2 cellular contexts compared by ENCODE assay signal in the genomic region with DNA sequence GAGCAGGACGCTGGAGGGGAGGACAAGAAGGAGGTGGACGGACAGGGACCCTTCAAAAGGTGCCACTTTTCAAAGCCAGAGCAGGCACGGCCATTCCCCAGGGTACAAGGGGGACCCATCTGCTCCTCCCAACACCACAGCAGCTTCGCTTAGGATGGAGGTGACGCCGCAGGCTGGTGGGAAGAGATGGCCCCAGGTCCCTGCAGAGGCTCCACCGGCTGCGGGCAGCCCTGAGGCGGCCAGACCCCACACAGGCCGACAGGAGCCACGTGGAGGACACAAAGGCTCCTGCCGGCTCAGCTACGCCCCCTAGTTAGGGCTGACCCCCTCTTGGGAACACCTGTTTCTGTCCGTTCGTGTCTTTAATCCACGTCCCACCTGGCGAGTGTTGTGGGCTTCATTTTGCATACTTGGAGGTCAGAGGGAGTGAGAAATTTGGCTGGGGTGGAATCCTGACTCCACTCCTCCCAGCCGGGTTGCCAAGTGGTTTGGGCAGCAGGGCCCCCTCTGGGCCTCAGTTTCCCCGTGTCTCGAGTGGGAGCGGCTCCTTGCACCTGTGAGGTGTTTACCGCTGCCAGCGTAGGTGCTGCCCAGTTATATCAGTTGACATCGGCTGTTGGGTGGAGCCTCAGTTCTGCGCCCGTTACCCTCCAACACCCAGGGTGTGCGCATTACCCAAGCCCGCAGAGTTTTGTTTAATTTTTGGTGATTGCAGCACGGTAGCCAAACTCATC.
A peak's percentile ranks its signal among the peaks of the same experiment; 100 is the strongest.
TF ChIP-seq lines count a peak whose summit lies in the region.

No MANE protein-coding gene starts in this region.

TF ChIP-seq in A549, 52 proteins besides CTCF, POLR2A, EP300 and RAD21 (continued from another document):
- TF ChIP-seq NR3C1 (IDR thresholded peaks at IDR 0.05) (no peak), MAZ (IDR thresholded peaks at IDR 0.05; ENCODE audit: borderline replicate concordance, low read depth, low read length) (no peak), CEBPB (IDR thresholded peaks at IDR 0.05) (no peak), HEYL (CRISPR knock-in tag; IDR thresholded peaks at IDR 0.05) (no peak)
TF ChIP-seq in A549: peak in this region for 1.

TF ChIP-seq in HEK293, 187 proteins besides CTCF, POLR2A, EP300 and RAD21 (continued from another document):
- TF ChIP-seq, protein P1, sequence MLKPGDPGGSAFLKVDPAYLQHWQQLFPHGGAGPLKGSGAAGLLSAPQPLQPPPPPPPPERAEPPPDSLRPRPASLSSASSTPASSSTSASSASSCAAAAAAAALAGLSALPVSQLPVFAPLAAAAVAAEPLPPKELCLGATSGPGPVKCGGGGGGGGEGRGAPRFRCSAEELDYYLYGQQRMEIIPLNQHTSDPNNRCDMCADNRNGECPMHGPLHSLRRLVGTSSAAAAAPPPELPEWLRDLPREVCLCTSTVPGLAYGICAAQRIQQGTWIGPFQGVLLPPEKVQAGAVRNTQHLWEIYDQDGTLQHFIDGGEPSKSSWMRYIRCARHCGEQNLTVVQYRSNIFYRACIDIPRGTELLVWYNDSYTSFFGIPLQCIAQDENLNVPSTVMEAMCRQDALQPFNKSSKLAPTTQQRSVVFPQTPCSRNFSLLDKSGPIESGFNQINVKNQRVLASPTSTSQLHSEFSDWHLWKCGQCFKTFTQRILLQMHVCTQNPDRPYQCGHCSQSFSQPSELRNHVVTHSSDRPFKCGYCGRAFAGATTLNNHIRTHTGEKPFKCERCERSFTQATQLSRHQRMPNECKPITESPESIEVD (tag by site-specific recombination; IDR thresholded peaks at IDR 0.05) = no peak
- TF ChIP-seq ZNF292 (tag by site-specific recombination; IDR thresholded peaks at IDR 0.05; ENCODE audit: borderline replicate concordance, low read depth) (no peak), ZNF530 (tag by site-specific recombination; IDR thresholded peaks at IDR 0.05; ENCODE audit: low read depth) (no peak), ZNF121 (tag by site-specific recombination; IDR thresholded peaks at IDR 0.05) (no peak), ZNF596 (tag by site-specific recombination; IDR thresholded peaks at IDR 0.05) (no peak), ZSCAN18 (tag by site-specific recombination; IDR thresholded peaks at IDR 0.05) (no peak), ZBTB17 (tag by site-specific recombination; IDR thresholded peaks at IDR 0.05) (no peak), PRDM10 (tag by site-specific recombination; IDR thresholded peaks at IDR 0.05) (no peak), ZNF48 (tag by site-specific recombination; IDR thresholded peaks at IDR 0.05) (no peak), SETDB1 (IDR thresholded peaks at IDR 0.05; ENCODE audit: insufficient read length, low read length) (no peak), ZNF10 (tag by site-specific recombination; IDR thresholded peaks at IDR 0.05) (peak; percentile 82; the same call in 1 of the 2 replicates), ZNF600 (tag by site-specific recombination; IDR thresholded peaks at IDR 0.05) (no peak), ZNF558 (tag by site-specific recombination; IDR thresholded peaks at IDR 0.05) (peak; percentile 90)
- TF ChIP-seq, protein P2, sequence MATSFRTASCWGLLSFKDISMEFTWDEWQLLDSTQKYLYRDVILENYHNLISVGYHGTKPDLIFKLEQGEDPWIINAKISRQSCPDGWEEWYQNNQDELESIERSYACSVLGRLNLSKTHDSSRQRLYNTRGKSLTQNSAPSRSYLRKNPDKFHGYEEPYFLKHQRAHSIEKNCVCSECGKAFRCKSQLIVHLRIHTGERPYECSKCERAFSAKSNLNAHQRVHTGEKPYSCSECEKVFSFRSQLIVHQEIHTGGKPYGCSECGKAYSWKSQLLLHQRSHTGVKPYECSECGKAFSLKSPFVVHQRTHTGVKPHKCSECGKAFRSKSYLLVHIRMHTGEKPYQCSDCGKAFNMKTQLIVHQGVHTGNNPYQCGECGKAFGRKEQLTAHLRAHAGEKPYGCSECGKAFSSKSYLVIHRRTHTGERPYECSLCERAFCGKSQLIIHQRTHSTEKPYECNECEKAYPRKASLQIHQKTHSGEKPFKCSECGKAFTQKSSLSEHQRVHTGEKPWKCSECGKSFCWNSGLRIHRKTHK (tag by site-specific recombination; IDR thresholded peaks at IDR 0.05) = no peak
- TF ChIP-seq, protein P3, sequence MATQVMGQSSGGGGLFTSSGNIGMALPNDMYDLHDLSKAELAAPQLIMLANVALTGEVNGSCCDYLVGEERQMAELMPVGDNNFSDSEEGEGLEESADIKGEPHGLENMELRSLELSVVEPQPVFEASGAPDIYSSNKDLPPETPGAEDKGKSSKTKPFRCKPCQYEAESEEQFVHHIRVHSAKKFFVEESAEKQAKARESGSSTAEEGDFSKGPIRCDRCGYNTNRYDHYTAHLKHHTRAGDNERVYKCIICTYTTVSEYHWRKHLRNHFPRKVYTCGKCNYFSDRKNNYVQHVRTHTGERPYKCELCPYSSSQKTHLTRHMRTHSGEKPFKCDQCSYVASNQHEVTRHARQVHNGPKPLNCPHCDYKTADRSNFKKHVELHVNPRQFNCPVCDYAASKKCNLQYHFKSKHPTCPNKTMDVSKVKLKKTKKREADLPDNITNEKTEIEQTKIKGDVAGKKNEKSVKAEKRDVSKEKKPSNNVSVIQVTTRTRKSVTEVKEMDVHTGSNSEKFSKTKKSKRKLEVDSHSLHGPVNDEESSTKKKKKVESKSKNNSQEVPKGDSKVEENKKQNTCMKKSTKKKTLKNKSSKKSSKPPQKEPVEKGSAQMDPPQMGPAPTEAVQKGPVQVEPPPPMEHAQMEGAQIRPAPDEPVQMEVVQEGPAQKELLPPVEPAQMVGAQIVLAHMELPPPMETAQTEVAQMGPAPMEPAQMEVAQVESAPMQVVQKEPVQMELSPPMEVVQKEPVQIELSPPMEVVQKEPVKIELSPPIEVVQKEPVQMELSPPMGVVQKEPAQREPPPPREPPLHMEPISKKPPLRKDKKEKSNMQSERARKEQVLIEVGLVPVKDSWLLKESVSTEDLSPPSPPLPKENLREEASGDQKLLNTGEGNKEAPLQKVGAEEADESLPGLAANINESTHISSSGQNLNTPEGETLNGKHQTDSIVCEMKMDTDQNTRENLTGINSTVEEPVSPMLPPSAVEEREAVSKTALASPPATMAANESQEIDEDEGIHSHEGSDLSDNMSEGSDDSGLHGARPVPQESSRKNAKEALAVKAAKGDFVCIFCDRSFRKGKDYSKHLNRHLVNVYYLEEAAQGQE (tag by site-specific recombination; IDR thresholded peaks at IDR 0.05) = no peak
